ENCODE assay signal across 8 cellular contexts in genomic region chr12:3872800-3873636, GRCh38. TPM values are rescaled to one million over a fixed set of nuclear protein-coding genes. Genes with fewer than 3 reads are reported as not detected.
A peak's percentile ranks its signal among the peaks of the same experiment; 100 is the strongest.
DNase-seq lines count a peak whose midpoint lies in the region; FAIRE-seq and TF ChIP-seq lines count a peak whose summit lies in the region.

A gene with protein sequence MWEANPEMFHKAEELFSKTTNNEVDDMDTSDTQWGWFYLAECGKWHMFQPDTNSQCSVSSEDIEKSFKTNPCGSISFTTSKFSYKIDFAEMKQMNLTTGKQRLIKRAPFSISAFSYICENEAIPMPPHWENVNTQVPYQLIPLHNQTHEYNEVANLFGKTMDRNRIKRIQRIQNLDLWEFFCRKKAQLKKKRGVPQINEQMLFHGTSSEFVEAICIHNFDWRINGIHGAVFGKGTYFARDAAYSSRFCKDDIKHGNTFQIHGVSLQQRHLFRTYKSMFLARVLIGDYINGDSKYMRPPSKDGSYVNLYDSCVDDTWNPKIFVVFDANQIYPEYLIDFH (minus strand): TSS chr12:3873399. CDS start chr12:3873229, 170 bp downstream.

- no peak for TF ChIP-seq EP300 in suprapubic skin (IDR thresholded peaks at IDR 0.05)

- no peaks in the 10 kb centered on the region for H3K36me3 ChIP-seq in suprapubic skin

- POLR2A ChIA-PET in HEK293T (lab: Yijun Ruan, JAX), result interaction anchor here (0.6 to 1.6 kb wide), 8 partner anchors 9 to 647 kb away, joined by 3 to 8 read pairs (median 3); no protein-coding TSS in a partner anchor

- WGBS in suprapubic skin, result under 1% methylated on average over 55 of the region's 55 CpGs

- peaks cover 23% of the 10 kb centered on the region for H3K4me1 ChIP-seq in suprapubic skin

- H3K9me3 Mint-ChIP-seq in activated naive CD4-positive, alpha-beta T cell treated with anti-CD3 and anti-CD28 coated beads for 36 hours, result no peaks in the 10 kb centered on the region

- CTCF ChIA-PET in HEK293T (lab: Yijun Ruan, JAX), result interaction anchor here (1.1 to 1.6 kb wide), 2 partner anchors 10 to 13 kb away, joined by 3 to 6 read pairs; no protein-coding TSS in a partner anchor
- CTCF ChIA-PET in activated naive CD4-positive, alpha-beta T cell treated with anti-CD3 and anti-CD28 coated beads for 36 hours (lab: Charles Lee), result interaction anchor here (1.0 kb wide), 1 partner anchor 13 kb away, joined by 4 read pairs; no protein-coding TSS in a partner anchor

- peak; percentile 61 for FAIRE-seq in frontal cortex (lab: Jason Lieb, UNC)

- peak within 1 kb of the TSS; percentile 75 for H3K4me3 ChIP-seq in suprapubic skin

- no peaks in the 10 kb centered on the region for H3K9me3 ChIP-seq in suprapubic skin

- H3K27me3 ChIP-seq in suprapubic skin, result peaks cover 5% of the 10 kb centered on the region

- peak in 1 of 2 donors; percentile 10 for TF ChIP-seq POLR2A in suprapubic skin (IDR thresholded peaks at IDR 0.05)

- H3K4me1 Mint-ChIP-seq in activated naive CD4-positive, alpha-beta T cell treated with anti-CD3 and anti-CD28 coated beads for 36 hours (ENCODE audit: low read depth), result peaks cover 38% of the 10 kb centered on the region

- peak within 1 kb of the TSS; percentile 92 for H3K27ac ChIP-seq in suprapubic skin

- H3K4me3 Mint-ChIP-seq in activated naive CD4-positive, alpha-beta T cell treated with anti-CD3 and anti-CD28 coated beads for 36 hours, result peak within 1 kb of the TSS; percentile 87

- peak within 1 kb of the TSS; percentile 96 for H3K27ac Mint-ChIP-seq in activated naive CD4-positive, alpha-beta T cell treated with anti-CD3 and anti-CD28 coated beads for 36 hours

- H3K36me3 Mint-ChIP-seq in activated naive CD4-positive, alpha-beta T cell treated with anti-CD3 and anti-CD28 coated beads for 36 hours (ENCODE audit: low read depth), result peaks cover 2% of the 10 kb centered on the region

- intact Hi-C loops in activated naive CD4-positive, alpha-beta T cell treated with anti-CD3 and anti-CD28 coated beads for 36 hours (cut with micrococcal nuclease), result loop anchor here (1.0 to 10.0 kb wide), 8 partner anchors 76 to 952 kb away; partner anchors contain the start of genes AKAP3, NDUFA9, RAD51AP1 and TIGAR

- no peak for TF ChIP-seq CTCF in suprapubic skin (IDR thresholded peaks at IDR 0.05)

- DNase-seq in GF-D8 (lab: John Stamatoyannopoulos, UW) (peak; percentile 87), HEK293T (ENCODE audit: extremely low spot score) (peak; percentile 94), MV-4-11 (lab: John Stamatoyannopoulos, UW) (peak; percentile 95), SK-N-DZ (ENCODE audit: low spot score) (peak; percentile 97), frontal cortex (ENCODE audit: low spot score in 2 of 2) (peak; percentile 63 to 87), non-pigmented ciliary epithelial cell (ENCODE audit: low read depth) (peak; percentile 88), suprapubic skin (ENCODE audit: low spot score in 2 of 2) (peak; percentile 98 to 99)
- peak; percentile 99 for DNase-seq in activated naive CD4-positive, alpha-beta T cell treated with anti-CD3 and anti-CD28 coated beads for 36 hours

- H3K27me3 Mint-ChIP-seq in activated naive CD4-positive, alpha-beta T cell treated with anti-CD3 and anti-CD28 coated beads for 36 hours (ENCODE audit: low read depth), result no peaks in the 10 kb centered on the region

TF ChIP-seq in HEK293T, 16 proteins besides CTCF, POLR2A, EP300 and RAD21:
- TF ChIP-seq FOXM1 (IDR thresholded peaks at IDR 0.05; ENCODE audit: borderline replicate concordance), result no peak
- no peak for TF ChIP-seq CTBP1 (IDR thresholded peaks at IDR 0.05; ENCODE audit: borderline replicate concordance)
- no peak for TF ChIP-seq PKNOX1 (IDR thresholded peaks at IDR 0.05)
- no peak for TF ChIP-seq L3MBTL2 (conservative IDR thresholded peaks at IDR 0.05)
- no peak for TF ChIP-seq NFRKB (IDR thresholded peaks at IDR 0.05)
- no peak for TF ChIP-seq SUZ12 (IDR thresholded peaks at IDR 0.05)
- TF ChIP-seq FOXK2 (IDR thresholded peaks at IDR 0.05), result no peak
- TF ChIP-seq HDGF (IDR thresholded peaks at IDR 0.05; ENCODE audit: borderline replicate concordance), result no peak
- TF ChIP-seq ZNF384 (IDR thresholded peaks at IDR 0.05), result no peak
- no peak for TF ChIP-seq ELF4 (IDR thresholded peaks at IDR 0.05)

RNA-seq across cellular contexts. Expression of the gene that starts here (rescaled TPM):
- 5.3 and 5.7 TPM in 2 replicates for polyA plus RNA-seq in SK-N-DZ (2014; cell fraction: cytosol; rRNA removed)
- polyA plus RNA-seq in SK-N-DZ (2014; cell fraction: nucleus; rRNA removed), result 3.1 and 5.0 TPM in 2 replicates
- 10 to 100 TPM; 19.9 to 20.7 TPM for total RNA-seq in activated naive CD4-positive, alpha-beta T cell treated with anti-CD3 and anti-CD28 coated beads for 36 hours
- total RNA-seq in frontal cortex, result 11.4 TPM
- 1 to 10 TPM; 2.3 to 5.8 (median 3.6) TPM for total RNA-seq in suprapubic skin

Comparison
In these comparisons a context has a peak if more than half of its experiments do, and no peak if none do; other contexts are left out.
1. Peak in every context shown above with its lines: DNase-seq, H3K4me3 ChIP-seq and H3K27ac ChIP-seq.